ENCODE assay signal across 8 cellular contexts in the genomic region with DNA sequence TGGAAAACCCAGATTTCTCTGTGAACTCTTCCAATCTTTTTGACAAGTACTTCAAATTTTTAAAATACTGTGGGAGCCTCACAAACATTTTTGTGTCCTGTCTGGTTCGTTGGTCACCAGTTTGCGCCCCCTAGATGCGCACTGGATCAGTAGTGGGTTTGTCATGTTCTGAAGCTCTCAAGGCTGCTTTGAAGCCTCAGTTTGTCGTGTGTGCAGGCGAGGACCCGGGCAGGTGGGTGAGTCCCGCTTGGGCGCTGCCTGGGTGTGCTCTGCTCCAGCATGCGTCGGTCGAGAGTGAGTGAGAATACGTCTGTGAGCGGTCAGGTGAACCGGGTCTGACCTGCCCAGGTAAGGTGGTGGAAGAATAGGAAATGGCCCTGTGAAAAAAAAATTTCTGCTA. TPM values are rescaled to one million over a fixed set of nuclear protein-coding genes. Genes with fewer than 3 reads are reported as not detected.
A peak's percentile ranks its signal among the peaks of the same experiment; 100 is the strongest.
DNase-seq lines count a peak whose midpoint lies in the region; ATAC-seq, FAIRE-seq and TF ChIP-seq lines count a peak whose summit lies in the region.
"Had no signal": no experiment of that assay in that cellular context is flagged by ENCODE, and none has a peak within 500 bp of the region (broad histone marks: within the 10 kb centered on the region; RNA-seq: fewer than 3 reads in every experiment).

No MANE protein-coding gene starts in this region.

- H3K4me1 ChIP-seq in HCT116 (ENCODE audit: control insufficient read depth in 1 of 2, insufficient read depth in 2 of 2, low read length in 2 of 2), result no peaks in the 10 kb centered on the region
- peaks cover 0 to 19% of the 10 kb centered on the region in 2 experiments; a peak in 2 of 5 replicates for H3K4me1 ChIP-seq in K562 (replicated peaks in 1 of 2; ENCODE audit: control insufficient read depth in 2 of 2, insufficient read depth in 2 of 2, low read length in 2 of 2)
- no peaks in the 10 kb centered on the region for H3K4me1 ChIP-seq in PC-3 (ENCODE audit: insufficient read depth, low read length)

- no peaks in the 10 kb centered on the region for H3F3A ChIP-seq in PC-3 (ENCODE audit: low read length, unreplicated experiment)

- no peak overlapping the region for H3K4me3 ChIP-seq in HCT116 (replicated peaks in 1 of 2; ENCODE audit: low read depth in 1 of 2, low read length in 2 of 2)
- no peak overlapping the region for H3K4me3 ChIP-seq in K562
- no peak overlapping the region for H3K4me3 ChIP-seq in PC-3 (ENCODE audit: low read length)
- H3K4me3 ChIP-seq: suprapubic skin had no signal

- H2AFZ ChIP-seq in HCT116 (ENCODE audit: low read depth, low read length, poor library complexity, severe bottlenecking), result no peak overlapping the region
- no peak overlapping the region for H2AFZ ChIP-seq in K562 (ENCODE audit: low read depth, low read length)
- no peak overlapping the region for H2AFZ ChIP-seq in PC-3 (ENCODE audit: low read length)

- CTCF ChIA-PET in HCT116 (lab: Charles Lee) (no interaction called here), K562 (lab: Yijun Ruan, JAX; ENCODE audit: low intra/inter-chr PET ratio) (no interaction called here), PC-3 (lab: Charles Lee) (no interaction called here)

- POLR2A ChIA-PET in HCT116 (lab: Charles Lee) (no interaction called here), K562 (lab: Yijun Ruan, JAX) (no interaction called here), PC-3 (lab: Charles Lee; ENCODE audit: unreplicated experiment) (no interaction called here)

- FAIRE-seq in K562 (lab: Jason Lieb, UNC), result no peak
- no peak for FAIRE-seq in GM12892 (lab: Jason Lieb, UNC)

- H3K27ac Mint-ChIP-seq in nephron progenitor cell, result no peak overlapping the region

- no peak for TF ChIP-seq CTCF in HCT116 (IDR thresholded peaks at IDR 0.05 in 2 of 3, conservative IDR thresholded peaks at IDR 0.05 in 1 of 3; ENCODE audit: borderline replicate concordance in 1 of 3, insufficient read depth in 1 of 3, low read depth in 2 of 3, low read length in 2 of 3)
- 0 out of 6 replicates have a peak, but pooled peaks of 1 of the 3 experiments have one; percentile 13 for TF ChIP-seq CTCF in K562 (IDR thresholded peaks at IDR 0.05 in 2 of 3, conservative IDR thresholded peaks at IDR 0.05 in 1 of 3; ENCODE audit: insufficient read depth in 2 of 3, low read depth in 1 of 3, low read length in 3 of 3)
- TF ChIP-seq CTCF in nephron progenitor cell (IDR thresholded peaks at IDR 0.05), result no peak
- TF ChIP-seq CTCF in PC-3 (conservative IDR thresholded peaks at IDR 0.05; ENCODE audit: low read depth, low read length), result no peak

- H3K9me3 ChIP-seq in HCT116 (ENCODE audit: control insufficient read depth in 1 of 2, insufficient read depth in 1 of 2, low read depth in 1 of 2, low read length in 2 of 2), result no peaks in the 10 kb centered on the region
- H3K9me3 ChIP-seq in K562 (replicated peaks; ENCODE audit: control insufficient read depth, insufficient read depth, low read depth, low read length), result no peaks in the 10 kb centered on the region
- no peaks in the 10 kb centered on the region for H3K9me3 ChIP-seq in PC-3 (ENCODE audit: low read length)
- H3K9me3 ChIP-seq: suprapubic skin had no signal

- ATAC-seq in HCT116 (peak; percentile 27; the same call in 1 of the 2 replicates), K562 (peak; percentile 51), HG03097 (IDR thresholded peaks at IDR 0.05; ENCODE audit: low FRiP score, unreplicated experiment) (no peak), PC-3 (no peak)

- in situ Hi-C loops in K562 (cut with MboI), result no loop called here

- H3K79me2 ChIP-seq in HCT116 (ENCODE audit: insufficient read depth, low read length), result no peaks in the 10 kb centered on the region
- no peaks in the 10 kb centered on the region for H3K79me2 ChIP-seq in K562 (ENCODE audit: control insufficient read depth, insufficient read depth, low read length)
- H3K79me2 ChIP-seq in PC-3 (ENCODE audit: low read length), result no peaks in the 10 kb centered on the region

- H3K4me2 ChIP-seq in HCT116 (ENCODE audit: low read length), result no peak overlapping the region
- H3K4me2 ChIP-seq in K562 (ENCODE audit: insufficient read depth, low read length), result no peak overlapping the region
- no peak overlapping the region for H3K4me2 ChIP-seq in PC-3 (ENCODE audit: low read length)

- peak; percentile 46 for DNase-seq in COLO668 (lab: John Stamatoyannopoulos, UW; ENCODE audit: unreplicated experiment)
- DNase-seq in HCT116 (ENCODE audit: low read depth, low spot score), result no peak
- DNase-seq in K562 (ENCODE audit: extremely low read depth in 1 of 4, low spot score in 3 of 4), result no peak
- DNase-seq in nephron progenitor cell, result no peak
- no peak for DNase-seq in PC-3
- DNase-seq in GM12892 (ENCODE audit: insufficient read length), result no peak

- H4K20me1 ChIP-seq in HCT116 (ENCODE audit: insufficient read depth), result no peaks in the 10 kb centered on the region
- H4K20me1 ChIP-seq in K562 (replicated peaks; ENCODE audit: control insufficient read depth, insufficient read depth, low read length), result peaks cover 6% of the 10 kb centered on the region; the same call in 1 of the 2 replicates
- H4K20me1 ChIP-seq in PC-3 (ENCODE audit: low read length), result no peaks in the 10 kb centered on the region

- BruUV-seq in HCT116 (replicated peaks; lab: Mats Ljungman, UMichigan), result no TSS peak
- BruUV-seq in K562 (replicated peaks; lab: Mats Ljungman, UMichigan), result no TSS peak
- no TSS peak for BruUV-seq in PC-3 (replicated peaks; lab: Mats Ljungman, UMichigan)

- H3K4me3 Mint-ChIP-seq in nephron progenitor cell, result peak overlapping the region; percentile 71

- no peak overlapping the region for H3K9ac ChIP-seq in HCT116 (ENCODE audit: low read length)
- H3K9ac ChIP-seq in K562 (ENCODE audit: insufficient read depth in 1 of 2, low read depth in 2 of 2, low read length in 2 of 2), result no peak overlapping the region
- no peak overlapping the region for H3K9ac ChIP-seq in PC-3 (ENCODE audit: low read length)

- no peak for TF ChIP-seq EP300 in K562 (IDR thresholded peaks at IDR 0.05; ENCODE audit: low read length)

- peaks cover 27% of the 10 kb centered on the region for H3K4me1 Mint-ChIP-seq in nephron progenitor cell

- H3K27ac ChIP-seq in HCT116 (ENCODE audit: low read depth, low read length) (no peak overlapping the region), K562 (ENCODE audit: extremely low read depth, low read depth, low read length) (no peak overlapping the region), PC-3 (ENCODE audit: low read length) (no peak overlapping the region)
- H3K27ac ChIP-seq: suprapubic skin had no signal

- H3K9me2 ChIP-seq in HCT116 (ENCODE audit: insufficient read depth) (no peaks in the 10 kb centered on the region), PC-3 (replicated peaks; ENCODE audit: low read length) (no peaks in the 10 kb centered on the region)

- intact Hi-C loops in HCT116 (cut with micrococcal nuclease), result no loop called here
- intact Hi-C loops in K562 (cut with micrococcal nuclease), result loop anchor here (5.0 kb wide), 1 partner anchor 37 kb away; no protein-coding TSS in a partner anchor
- intact Hi-C loops in PC-3 (cut with micrococcal nuclease), result no loop called here

- H3K9me3 Mint-ChIP-seq in nephron progenitor cell, result peaks cover 3% of the 10 kb centered on the region

- RAD21 ChIA-PET in HCT116 (lab: Charles Lee; ENCODE audit: low non-redundant PET in 1 of 2, low total read pairs in 2 of 2, uncharacterized antibody in 2 of 2, unreplicated experiment in 2 of 2), result no interaction called here

- peaks cover 96% of the 10 kb centered on the region for H3K27me3 Mint-ChIP-seq in nephron progenitor cell (ENCODE audit: low read depth, poor library complexity)

- H3K36me3 Mint-ChIP-seq in nephron progenitor cell (ENCODE audit: low read depth), result no peaks in the 10 kb centered on the region

- H3K36me3 ChIP-seq in HCT116 (ENCODE audit: control insufficient read depth in 1 of 2, insufficient read depth in 2 of 2, low read length in 2 of 2), result no peaks in the 10 kb centered on the region
- no peaks in the 10 kb centered on the region for H3K36me3 ChIP-seq in K562 (ENCODE audit: control insufficient read depth, insufficient read depth, low read length)
- H3K36me3 ChIP-seq in PC-3 (ENCODE audit: low read depth, low read length), result no peaks in the 10 kb centered on the region
- H3K36me3 ChIP-seq: suprapubic skin had no signal

- no peaks in the 10 kb centered on the region for H3K9me1 ChIP-seq in K562 (ENCODE audit: control insufficient read depth, insufficient read depth, low read length)

- WGBS in K562 (ENCODE audit: insufficient coverage, low coverage, missing lambda C conversion rate), result under 1% methylated on average over 14 of the region's 14 CpGs

- TF ChIP-seq RAD21 in HCT116 (IDR thresholded peaks at IDR 0.05; ENCODE audit: low read depth) (no peak), K562 (CRISPR knock-in tag; conservative IDR thresholded peaks at IDR 0.05 in 1 of 2, IDR thresholded peaks at IDR 0.05 in 1 of 2) (no peak)

- H3K27me3 ChIP-seq in HCT116 (ENCODE audit: insufficient read depth, low read length) (peaks cover 23% of the 10 kb centered on the region), K562 (ENCODE audit: control insufficient read depth in 2 of 2, insufficient read depth in 2 of 2, low read length in 2 of 2) (peaks cover 27 to 35% of the 10 kb centered on the region in 2 experiments), PC-3 (ENCODE audit: low read length) (peaks cover 31% of the 10 kb centered on the region)

- TF ChIP-seq POLR2A in HCT116 (IDR thresholded peaks at IDR 0.05; ENCODE audit: borderline replicate concordance, extremely low read depth, insufficient read depth, insufficient read length), result no peak
- no peak for TF ChIP-seq POLR2A in K562 (conservative IDR thresholded peaks at IDR 0.05)
- no peak for TF ChIP-seq POLR2A in GM12892 (IDR thresholded peaks at IDR 0.05; ENCODE audit: low read depth, low read length)

RNA-seq across cellular contexts. Expression of gene AEN, which starts 17.3 kb away (rescaled TPM):
- 36.2 TPM for total RNA-seq in HCT116 (2021; ENCODE audit: unreplicated experiment)
- 24.9 and 27.7 TPM in 2 replicates for polyA plus RNA-seq in HCT116 (2012)
- total RNA-seq in K562 (2011; cell fraction: chromatin; rRNA removed; ENCODE audit: low replicate concordance), result 39.3 and 74.9 TPM in 2 replicates
- 60.9 and 72.5 TPM in 2 replicates for total RNA-seq in K562 (2011; cell fraction: nucleolus; rRNA removed)
- total RNA-seq in K562 (2011; cell fraction: nucleoplasm; rRNA removed), result 49.7 and 55.9 TPM in 2 replicates
- total RNA-seq in K562 (2014; rRNA removed), result 51.0 and 56.6 TPM in 2 replicates
- 24.6 and 26.3 TPM in 2 replicates for total RNA-seq in K562 (2014; rRNA removed; fragmentation: Illumina TruSeq; extraction: Trizol)
- total RNA-seq in K562 (2015; rRNA removed; fragmentation: Illumina TruSeq; extraction: Trizol), result 40.0 and 40.9 TPM in 2 replicates
- 49.2 and 52.7 TPM in 2 replicates for total RNA-seq in K562 (2021)
- 30.8 and 32.8 TPM in 2 replicates for polyA plus RNA-seq in K562 (2011; rRNA removed)
- 31.2 and 50.1 TPM in 2 replicates for polyA plus RNA-seq in K562 (2011; cell fraction: cytosol; rRNA removed)
- 44.5 and 69.3 TPM in 2 replicates for polyA plus RNA-seq in K562 (2011; cell fraction: nucleus; rRNA removed)
- 22.0 and 27.2 TPM in 2 replicates for polyA plus RNA-seq in K562 (2012)
- 31.6 and 35.1 TPM in 2 replicates for polyA plus RNA-seq in K562 (2014; fragmentation: Illumina TruSeq; extraction: Trizol)
- polyA plus RNA-seq in K562 (2014; fragmentation: Nextera tagmentation; extraction: Ambion mirVana), result 10 to 100 TPM in 1 of 2 experiments, 1 to 10 TPM in 1; 9.0 to 11.7 TPM
- polyA plus RNA-seq in K562 (2014; rRNA removed), result 35.5 and 45.5 TPM in 2 replicates
- polyA minus RNA-seq in K562 (2011; rRNA and poly(A)+ RNA removed), result 20.7 and 30.4 TPM in 2 replicates
- 20.4 and 26.9 TPM in 2 replicates for polyA minus RNA-seq in K562 (2011; cell fraction: cytosol; rRNA and poly(A)+ RNA removed)
- 39.8 and 44.6 TPM in 2 replicates for polyA minus RNA-seq in K562 (2011; cell fraction: nucleus; rRNA and poly(A)+ RNA removed)
- total RNA-seq in PC-3 (2014; rRNA removed), result 81.3 and 98.7 TPM in 2 replicates
- 22.9 TPM for polyA plus RNA-seq in GM12892 (2012; ENCODE audit: missing spikeins)

RNA-seq across cellular contexts. Expression of gene ISG20, which starts 34.9 kb away (rescaled TPM):
- total RNA-seq in HCT116 (2021; ENCODE audit: unreplicated experiment) (11.0 TPM), K562 (2014; rRNA removed) (1.3 and 2.4 TPM in 2 replicates), K562 (2014; rRNA removed; fragmentation: Illumina TruSeq; extraction: Trizol) (0.16 and 0.36 TPM in 2 replicates), K562 (2015; rRNA removed; fragmentation: Illumina TruSeq; extraction: Trizol) (0.65 and 1.1 TPM in 2 replicates), K562 (2021) (1.9 TPM in 2 replicates), PC-3 (2014; rRNA removed) (48.6 and 64.0 TPM in 2 replicates)
- polyA plus RNA-seq in HCT116 (2012), result 18.3 and 23.5 TPM in 2 replicates
- total RNA-seq in K562 (2011; cell fraction: chromatin; rRNA removed; ENCODE audit: low replicate concordance), result 1.2 and 4.5 TPM in 2 replicates
- total RNA-seq in K562 (2011; cell fraction: nucleolus; rRNA removed), result 2.2 and 2.7 TPM in 2 replicates
- total RNA-seq in K562 (2011; cell fraction: nucleoplasm; rRNA removed), result 2.3 and 3.1 TPM in 2 replicates
- polyA plus RNA-seq in K562 (2011; rRNA removed) (0.43 and 1.0 TPM in 2 replicates), K562 (2014; fragmentation: Illumina TruSeq; extraction: Trizol) (0.06 and 0.32 TPM in 2 replicates), K562 (2014; fragmentation: Nextera tagmentation; extraction: Ambion mirVana) (under 1 TPM; 0.70 to 1.00 TPM), K562 (2014; rRNA removed) (1.7 and 2.1 TPM in 2 replicates)
- polyA plus RNA-seq in K562 (2011; cell fraction: cytosol; rRNA removed), result 0.35 and 1.8 TPM in 2 replicates
- 0.76 and 1.9 TPM in 2 replicates for polyA plus RNA-seq in K562 (2011; cell fraction: nucleus; rRNA removed)
- polyA plus RNA-seq in K562 (2012), result 1.4 and 4.0 TPM in 2 replicates
- 0.11 and 0.30 TPM in 2 replicates for polyA minus RNA-seq in K562 (2011; rRNA and poly(A)+ RNA removed)
- polyA minus RNA-seq in K562 (2011; cell fraction: cytosol; rRNA and poly(A)+ RNA removed), result not detected in 2 replicates
- polyA minus RNA-seq in K562 (2011; cell fraction: nucleus; rRNA and poly(A)+ RNA removed), result 0.67 and 1.5 TPM in 2 replicates
- 62.9 TPM for polyA plus RNA-seq in GM12892 (2012; ENCODE audit: missing spikeins)

RNA-seq across cellular contexts. Expression of gene DET1, which starts 57.4 kb away (rescaled TPM):
- total RNA-seq in HCT116 (2021; ENCODE audit: unreplicated experiment) (2.5 TPM), K562 (2014; rRNA removed) (4.9 and 5.3 TPM in 2 replicates), K562 (2014; rRNA removed; fragmentation: Illumina TruSeq; extraction: Trizol) (5.8 and 5.9 TPM in 2 replicates), K562 (2015; rRNA removed; fragmentation: Illumina TruSeq; extraction: Trizol) (3.7 and 5.0 TPM in 2 replicates), K562 (2021) (5.6 and 6.0 TPM in 2 replicates), PC-3 (2014; rRNA removed) (1.5 and 1.6 TPM in 2 replicates)
- 2.1 and 3.3 TPM in 2 replicates for polyA plus RNA-seq in HCT116 (2012)
- 17.4 and 23.9 TPM in 2 replicates for total RNA-seq in K562 (2011; cell fraction: chromatin; rRNA removed; ENCODE audit: low replicate concordance)
- 10.8 and 11.7 TPM in 2 replicates for total RNA-seq in K562 (2011; cell fraction: nucleolus; rRNA removed)
- 20.8 and 25.6 TPM in 2 replicates for total RNA-seq in K562 (2011; cell fraction: nucleoplasm; rRNA removed)
- polyA plus RNA-seq in K562 (2011; rRNA removed) (8.1 and 9.6 TPM in 2 replicates), K562 (2014; fragmentation: Illumina TruSeq; extraction: Trizol) (7.0 and 7.3 TPM in 2 replicates), K562 (2014; fragmentation: Nextera tagmentation; extraction: Ambion mirVana) (1 to 10 TPM; 4.2 to 6.1 TPM), K562 (2014; rRNA removed) (6.9 and 7.3 TPM in 2 replicates)
- polyA plus RNA-seq in K562 (2011; cell fraction: cytosol; rRNA removed), result 7.7 and 9.3 TPM in 2 replicates
- polyA plus RNA-seq in K562 (2011; cell fraction: nucleus; rRNA removed), result 17.0 and 18.9 TPM in 2 replicates
- 5.8 and 9.3 TPM in 2 replicates for polyA plus RNA-seq in K562 (2012)
- 9.2 and 12.9 TPM in 2 replicates for polyA minus RNA-seq in K562 (2011; rRNA and poly(A)+ RNA removed)
- 2.0 and 3.0 TPM in 2 replicates for polyA minus RNA-seq in K562 (2011; cell fraction: cytosol; rRNA and poly(A)+ RNA removed)
- polyA minus RNA-seq in K562 (2011; cell fraction: nucleus; rRNA and poly(A)+ RNA removed), result 12.3 and 19.1 TPM in 2 replicates
- polyA plus RNA-seq in GM12892 (2012; ENCODE audit: missing spikeins), result 1.1 TPM

Comparison
In these comparisons a context has a peak if more than half of its experiments do, and no peak if none do; other contexts are left out.
1. ATAC-seq: peak in HCT116 (single experiment) and K562 (single experiment); none in HG03097 (single experiment) and PC-3 (single experiment).